Comparison of ENCODE assay signal across 1 cellular context in genomic region chr2:202261531-202261930, GRCh38.
TF ChIP-seq lines count a peak whose summit lies in the region.

No MANE protein-coding gene starts in this region.

TF ChIP-seq in IMR-90, 13 proteins besides CTCF, POLR2A, EP300 and RAD21:
- TF ChIP-seq CEBPB (IDR thresholded peaks at IDR 0.05; ENCODE audit: low read depth, low read length) (peak; percentile 29; the same call in 1 of the 2 replicates), BHLHE40 (IDR thresholded peaks at IDR 0.05; ENCODE audit: low read depth, low read length) (no peak), RCOR1 (IDR thresholded peaks at IDR 0.05; ENCODE audit: insufficient replicate concordance, low read length) (no peak)
